In the genomic region with DNA sequence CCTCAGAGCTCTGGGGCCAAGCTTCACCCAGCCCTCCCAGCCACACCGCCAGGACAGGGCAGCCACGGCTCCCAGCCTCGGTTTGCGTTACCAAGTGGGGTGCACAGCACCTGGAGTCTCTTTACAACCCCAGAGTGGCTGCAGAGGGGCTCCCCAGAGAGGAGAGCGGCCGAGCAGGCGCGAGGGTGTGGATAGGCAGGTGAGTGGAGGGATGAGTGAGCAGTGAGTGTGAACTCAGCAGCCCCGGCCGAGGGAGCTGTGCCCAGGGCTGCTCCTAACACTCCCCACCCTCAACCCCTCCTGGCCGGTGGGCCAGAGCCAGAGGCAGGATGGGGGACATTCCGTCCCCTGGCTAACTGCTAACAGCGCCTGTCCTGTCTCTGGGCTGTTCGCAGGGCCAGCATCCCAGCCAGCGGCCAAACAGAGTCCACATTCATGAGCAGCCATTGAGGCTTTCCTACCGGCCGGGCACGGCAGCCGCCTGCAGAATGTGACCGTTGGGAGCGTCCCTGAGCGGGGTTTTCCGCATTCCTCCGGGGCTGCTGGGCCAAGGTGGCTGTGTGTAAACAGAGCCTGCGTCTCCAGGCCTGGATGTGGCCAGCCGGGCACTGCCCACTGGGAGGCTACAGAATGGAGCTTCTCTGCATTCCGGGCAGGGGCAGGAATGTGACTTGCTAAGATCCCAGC, we compare ENCODE assay signal across 11 cellular contexts. TPM values are rescaled to one million over a fixed set of nuclear protein-coding genes. Genes with fewer than 3 reads are reported as not detected.
A peak's percentile ranks its signal among the peaks of the same experiment; 100 is the strongest.
DNase-seq lines count a peak whose midpoint lies in the region; ATAC-seq and TF ChIP-seq lines count a peak whose summit lies in the region.
"Had no signal": no experiment of that assay in that cellular context is flagged by ENCODE, and none has a peak within 500 bp of the region (broad histone marks: within the 10 kb centered on the region; RNA-seq: fewer than 3 reads in every experiment).

No MANE protein-coding gene starts in this region.

- peak overlapping the region in 5 of 12 donors; percentile 13 to 64 (median 34) for H3K27ac ChIP-seq in heart left ventricle

- H3K4me3 ChIP-seq in heart left ventricle = no peak overlapping the region

- ATAC-seq in heart left ventricle = peak; percentile 21 to 71 (median 44)

- 55 to 65% (median 59%) methylated on average over 12 to 27 of the region's 27 CpGs for WGBS in heart left ventricle, 4 donors

- DNase-seq in AG08395 (ENCODE audit: low spot score) (peak; percentile 67), SW480 (ENCODE audit: low spot score) (peak; percentile 82), heart left ventricle (peak in 1 of 5 donors; percentile 47), nucleus accumbens (lab: John Stamatoyannopoulos, UW) (peak in 44 of 56 donors; percentile 14 to 75 (median 41)), NCI-H1436 treated with DMSO at 0.1 percent for 48 hours (lab: John Stamatoyannopoulos, UW) (no peak), DMS79 treated with DMSO at 0.1 percent for 48 hours (lab: John Stamatoyannopoulos, UW) (no peak), NCI-H82 (lab: John Stamatoyannopoulos, UW) (no peak), T1000 (lab: John Stamatoyannopoulos, UW) (no peak)
- DNase-seq: activated gamma-delta T cell treated with Interleukin-2 at 50 U/mL for 16 hours, NCI-H524 treated with DMSO at 0.1 percent for 48 hours, occipital lobe had no signal

- TF ChIP-seq CTCF in heart left ventricle (IDR thresholded peaks at IDR 0.05) = no peak

- H3K9me3 ChIP-seq in heart left ventricle = no peaks in the 10 kb centered on the region

- no peaks in the 10 kb centered on the region for H3K36me3 ChIP-seq in heart left ventricle

- intact Hi-C loops in heart left ventricle (cut with DNase I) = no loop called here

- TF ChIP-seq POLR2A in heart left ventricle (IDR thresholded peaks at IDR 0.05) = no peak

- peaks cover 0 to 32% (median 8%) of the 10 kb centered on the region in 12 donors for H3K4me1 ChIP-seq in heart left ventricle

- H3K27me3 ChIP-seq in heart left ventricle = peaks cover 0 to 28% (median 11%) of the 10 kb centered on the region in 9 donors

RNA-seq across cellular contexts. Expression of gene ZNF469, which starts 5.3 kb away (rescaled TPM):
- 1 to 10 TPM in 5 of 9 donors, under 1 TPM in 4; 0.48 to 2.8 (median 1.0) TPM for total RNA-seq in heart left ventricle
- polyA plus RNA-seq in heart left ventricle = under 1 TPM; 0.72 to 0.76 TPM

Comparison
In these comparisons a context has a peak if more than half of its experiments do, and no peak if none do; other contexts are left out.
1. DNase-seq: peak in AG08395 (single experiment), SW480 (single experiment) and nucleus accumbens (44 of 56); none in NCI-H1436 treated with DMSO at 0.1 percent for 48 hours (single experiment), DMS79 treated with DMSO at 0.1 percent for 48 hours (single experiment), NCI-H82 (single experiment) and T1000 (single experiment).